Comparison of ENCODE assay signal across 21 cellular contexts in genomic region chr2:12226653-12227052, GRCh38.
"Had no signal": no experiment of that assay in that cellular context is flagged by ENCODE, and none has a peak within 500 bp of the region (broad histone marks: within the 10 kb centered on the region; RNA-seq: fewer than 3 reads in every experiment).

No MANE protein-coding gene starts in this region.

- H3K9me3 ChIP-seq: colonic mucosa, gastrocnemius medialis had no signal

- DNase-seq: cerebellar nuclear complex; colonic mucosa; cortex of kidney; effector CD8-positive, alpha-beta T cell; effector memory CD8-positive, alpha-beta T cell; endodermal cell; erythroblast; esophagus squamous epithelium; foreskin fibroblast; foreskin melanocyte; gastrocnemius medialis; glutamatergic neuron; head of caudate nucleus; hippocampal formation; left cardiac atrium; left lung; lower lobe of right lung; mesendoderm; midbrain had no signal

- ATAC-seq: effector memory CD8-positive, alpha-beta T cell; esophagus mucosa; gastrocnemius medialis; left lung; lower lobe of right lung had no signal

- H3K27ac ChIP-seq: colonic mucosa, epithelial cell of prostate, esophagus squamous epithelium, gastrocnemius medialis, left lung, lower lobe of right lung had no signal

- H3K27me3 ChIP-seq: colonic mucosa, esophagus squamous epithelium, gastrocnemius medialis, left lung had no signal

- H3K4me3 ChIP-seq: colonic mucosa, esophagus squamous epithelium, gastrocnemius medialis, left lung, lower lobe of right lung had no signal

- H3K4me1 ChIP-seq: colonic mucosa, esophagus squamous epithelium, left lung, lower lobe of right lung had no signal

- H3K36me3 ChIP-seq: colonic mucosa, esophagus squamous epithelium, gastrocnemius medialis, left lung, lower lobe of right lung had no signal
